Comparison of ENCODE assay signal across 16 cellular contexts in genomic region chr18:55102508-55102907, GRCh38.
"Had no signal": no experiment of that assay in that cellular context is flagged by ENCODE, and none has a peak within 500 bp of the region (broad histone marks: within the 10 kb centered on the region; RNA-seq: fewer than 3 reads in every experiment).

No MANE protein-coding gene starts in this region.

- H3K27me3 ChIP-seq: brain microvascular endothelial cell, right lobe of liver, tibial nerve had no signal

- H3K36me3 ChIP-seq: brain microvascular endothelial cell, lower lobe of right lung, prostate gland, right lobe of liver, tibial nerve had no signal

- DNase-seq: activated CD4-positive, alpha-beta T cell treated with anti-CD3 and anti-CD28 coated beads for 1 hour; activated CD4-positive, alpha-beta T cell treated with anti-CD3 and anti-CD28 coated beads, Interleukin-2, amount 50 U/mL, for 48 hours; activated CD8-positive, alpha-beta memory T cell treated with anti-CD3 and anti-CD28 coated beads, Interleukin-2, amount 10 ng/mL, durations not matched to agents 7 days and 5 days; activated effector memory CD4-positive, alpha-beta T cell treated with anti-CD3 and anti-CD28 coated beads, Interleukin-2, amount 50 U/mL, for 16 hours; activated T-cell treated with anti-CD3 and anti-CD28 coated beads, Interleukin-2, amount 50 U/mL, for 24 hours; amygdala; brain microvascular endothelial cell; cerebellar nuclear complex; dermis blood vessel endothelial cell; lower lobe of right lung; occipital lobe; right lobe of liver; stimulated activated CD4-positive, alpha-beta T cell treated with anti-CD3 and anti-CD28 coated beads, Interleukin-1b, Interleukin-23, amount 100 ng/mL, for 48 hours; stimulated activated naive B cell treated with anti-CD40 and anti-IgM and Interleukin-4, amounts not matched to agents 10 μg/mL and 1 μg/mL and 100 μg/mL, for 72 hours had no signal

- H3K9me3 ChIP-seq: lower lobe of right lung, prostate gland, right lobe of liver, tibial nerve had no signal

- H3K27ac ChIP-seq: brain microvascular endothelial cell, lower lobe of right lung, prostate gland, right lobe of liver, tibial nerve had no signal

- H3K4me1 ChIP-seq: lower lobe of right lung, prostate gland, right lobe of liver, tibial nerve had no signal

- H3K4me3 ChIP-seq: lower lobe of right lung, prostate gland, right lobe of liver, tibial nerve had no signal
